23 cellular contexts compared by ENCODE assay signal in genomic region chr6:35388023-35388422, GRCh38. TPM values are rescaled to one million over a fixed set of nuclear protein-coding genes. Genes with fewer than 3 reads are reported as not detected.
DNase-seq lines count a peak whose midpoint lies in the region; ATAC-seq, FAIRE-seq and TF ChIP-seq lines count a peak whose summit lies in the region.
"Had no signal": no experiment of that assay in that cellular context is flagged by ENCODE, and none has a peak within 500 bp of the region (broad histone marks: within the 10 kb centered on the region; RNA-seq: fewer than 3 reads in every experiment).

No MANE protein-coding gene starts in this region.

- H3K9me3 ChIP-seq in BLaER1 (peaks cover 3% of the 10 kb centered on the region), DOHH2 (ENCODE audit: control insufficient read depth, insufficient read depth, low read length) (peaks cover under 1% of the 10 kb centered on the region; the same call in 1 of the 2 replicates), GM12878 (replicated peaks; ENCODE audit: control insufficient read depth, insufficient read depth, low read length) (no peaks in the 10 kb centered on the region; the same call in 2 of the 3 replicates), ascending aorta (no peaks in the 10 kb centered on the region)
- H3K9me3 ChIP-seq: esophagus muscularis mucosa had no signal

- TF ChIP-seq CTCF in DOHH2 (IDR thresholded peaks at IDR 0.05; ENCODE audit: low read depth, low read length, poor library complexity, severe bottlenecking) = no peak
- TF ChIP-seq CTCF in NB4 (IDR thresholded peaks at IDR 0.05; ENCODE audit: low read depth, low read length) = no peak
- no peak for TF ChIP-seq CTCF in GM12878 (IDR thresholded peaks at IDR 0.05 in 2 of 3, conservative IDR thresholded peaks at IDR 0.05 in 1 of 3; ENCODE audit: control insufficient read depth in 2 of 3, extremely low read depth in 1 of 3, insufficient read depth in 1 of 3, low read depth in 3 of 3, low read length in 3 of 3)
- TF ChIP-seq CTCF in ascending aorta (IDR thresholded peaks at IDR 0.05) = no peak

- DNase-seq in NB4 (ENCODE audit: low read depth) (peak; percentile 30), GM12878 (ENCODE audit: low read depth, low spot score) (no peak), ascending aorta (ENCODE audit: low spot score in 2 of 2) (no peak), NCI-H82 treated with DMSO at 0.1 percent for 48 hours (lab: John Stamatoyannopoulos, UW; ENCODE audit: unreplicated experiment) (no peak)
- DNase-seq: ACHN; activated CD4-positive, alpha-beta T cell treated with anti-CD3 and anti-CD28 coated beads, Interleukin-2, amount 10 ng/mL, durations not matched to agents 24 days and 14 days; anterior cingulate cortex; cortex of kidney; foreskin keratinocyte; GOT3; NCI-H2029 treated with DMSO at 0.1 percent for 48 hours; NCI-H526; right cardiac atrium; spleen; T-helper 9 cell had no signal

- H3K9ac ChIP-seq in BLaER1 (no peak overlapping the region), GM12878 (ENCODE audit: control insufficient read depth, insufficient read depth, low read length) (no peak overlapping the region)
- H3K9ac ChIP-seq: parathyroid adenoma had no signal

- H3K27ac ChIP-seq in BLaER1 (no peak overlapping the region), DOHH2 (ENCODE audit: low read depth, low read length) (peak overlapping the region; percentile 54), GM12878 (ENCODE audit: control insufficient read depth, insufficient read depth) (no peak overlapping the region), ascending aorta (no peak overlapping the region)
- H3K27ac ChIP-seq: esophagus muscularis mucosa, foreskin keratinocyte, parathyroid adenoma, spleen had no signal

- H3K27me3 ChIP-seq in BLaER1 (no peaks in the 10 kb centered on the region), DOHH2 (ENCODE audit: control insufficient read depth, low read length) (no peaks in the 10 kb centered on the region), GM12878 (replicated peaks in 1 of 2; ENCODE audit: control insufficient read depth in 2 of 2, insufficient read depth in 2 of 2, low read length in 1 of 2) (no peaks in the 10 kb centered on the region), ascending aorta (no peaks in the 10 kb centered on the region)
- H3K27me3 ChIP-seq: esophagus muscularis mucosa, foreskin keratinocyte, spleen had no signal

- WGBS in GM12878 (ENCODE audit: insufficient coverage, insufficient replicate concordance, low lambda C conversion rate, missing lambda C conversion rate) = 100% methylated on average over 1 of the region's 5 CpGs

- H3K36me3 ChIP-seq in BLaER1 (peaks cover 3% of the 10 kb centered on the region), DOHH2 (ENCODE audit: control insufficient read depth, low read length) (no peaks in the 10 kb centered on the region), GM12878 (ENCODE audit: control insufficient read depth in 2 of 2, insufficient read depth in 2 of 2, low read length in 1 of 2) (no peaks in the 10 kb centered on the region), ascending aorta (no peaks in the 10 kb centered on the region)
- H3K36me3 ChIP-seq: esophagus muscularis mucosa had no signal

- RAD21 ChIA-PET in GM12878 (lab: Charles Lee; ENCODE audit: unreplicated experiment) = no interaction called here

- SMC1A ChIA-PET in GM12878 (lab: Charles Lee; ENCODE audit: uncharacterized antibody, unreplicated experiment) = interaction anchor here (0.7 kb wide), 1 partner anchor 39 kb away, joined by 3 read pairs; no protein-coding TSS in a partner anchor

- H3K4me3 ChIP-seq in BLaER1 (no peak overlapping the region), DOHH2 (ENCODE audit: low read length) (peak overlapping the region; percentile 11; the same call in 1 of the 2 replicates), NB4 (ENCODE audit: low read depth, low read length) (no peak overlapping the region), GM12878 (no peak overlapping the region), ascending aorta (no peak overlapping the region)
- H3K4me3 ChIP-seq: esophagus muscularis mucosa, spleen had no signal

- H3K4me1 ChIP-seq in BLaER1 (peaks cover 38% of the 10 kb centered on the region), DOHH2 (ENCODE audit: control insufficient read depth, low read length) (peaks cover 34% of the 10 kb centered on the region), GM12878 (ENCODE audit: control insufficient read depth, insufficient read depth, low read length) (peaks cover 5% of the 10 kb centered on the region), ascending aorta (peaks cover 0 to 5% of the 10 kb centered on the region in 2 donors)

- ATAC-seq in GM12878 (no peak), HG02938 (IDR thresholded peaks at IDR 0.05; ENCODE audit: unreplicated experiment) (no peak), GM19452 (IDR thresholded peaks at IDR 0.05; ENCODE audit: unreplicated experiment) (no peak)
- ATAC-seq: foreskin keratinocyte, right cardiac atrium, SK-N-SH treated with all-trans-retinoic acid at 6 μM for 48 hours had no signal

- no peak for TF ChIP-seq RAD21 in GM12878 (IDR thresholded peaks at IDR 0.05; ENCODE audit: insufficient read depth, low read depth, low read length)

- intact Hi-C loops in GM12878 (cut with micrococcal nuclease; ENCODE audit: unreplicated experiment) (no loop called here), ascending aorta (cut with DNase I) (no loop called here)

- TF ChIP-seq POLR2A in NB4 (IDR thresholded peaks at IDR 0.05; ENCODE audit: extremely low read depth, insufficient read length) = no peak
- no peak for TF ChIP-seq POLR2A in GM12878 (IDR thresholded peaks at IDR 0.05; ENCODE audit: low read depth, low read length)

- H3K79me2 ChIP-seq in DOHH2 (ENCODE audit: control insufficient read depth, low read length) = no peaks in the 10 kb centered on the region
- no peaks in the 10 kb centered on the region for H3K79me2 ChIP-seq in GM12878 (ENCODE audit: control insufficient read depth, insufficient read depth, low read length)

- no peak for TF ChIP-seq EP300 in GM12878 (IDR thresholded peaks at IDR 0.05; ENCODE audit: borderline replicate concordance in 1 of 2, control insufficient read depth in 1 of 2, low read depth in 2 of 2, low read length in 2 of 2)

- BruUV-seq in GM12878 (replicated peaks; lab: Mats Ljungman, UMichigan) = no TSS peak

- no peaks in the 10 kb centered on the region for H3K9me2 ChIP-seq in DOHH2 (replicated peaks; ENCODE audit: control insufficient read depth, low read length)

- FAIRE-seq in GM12878 (lab: Jason Lieb, UNC) = no peak
- FAIRE-seq: GM12892 had no signal

- in situ Hi-C loops in GM12878 (cut with MboI) = no loop called here

- peaks cover 21% of the 10 kb centered on the region; the same call in 1 of the 2 replicates for H4K20me1 ChIP-seq in BLaER1
- no peaks in the 10 kb centered on the region for H4K20me1 ChIP-seq in DOHH2 (ENCODE audit: control insufficient read depth, insufficient read depth, low read depth, low read length)
- no peaks in the 10 kb centered on the region for H4K20me1 ChIP-seq in GM12878 (ENCODE audit: control insufficient read depth, insufficient read depth)

- CTCF ChIA-PET in GM12878 (lab: Yijun Ruan, JAX) = no interaction called here

- peaks cover 17% of the 10 kb centered on the region for H3F3A ChIP-seq in DOHH2 (ENCODE audit: control insufficient read depth, insufficient read depth)

- no peak overlapping the region for H2AFZ ChIP-seq in GM12878 (ENCODE audit: control insufficient read depth, low read depth, low read length)
- H2AFZ ChIP-seq: parathyroid adenoma had no signal

- H3K4me2 ChIP-seq in BLaER1 (peak overlapping the region; percentile 15), DOHH2 (ENCODE audit: low read length) (peak overlapping the region; percentile 42), GM12878 (ENCODE audit: control insufficient read depth, insufficient read depth) (no peak overlapping the region)

- POLR2A ChIA-PET in GM12878 (lab: Charles Lee) = no interaction called here

TF ChIP-seq in GM12878, 131 proteins besides CTCF, POLR2A, EP300 and RAD21:
- TF ChIP-seq SPI1 (IDR thresholded peaks at IDR 0.05; ENCODE audit: borderline replicate concordance, insufficient read depth, low read depth, low read length) (peak; percentile 39; the same call in 1 of the 2 replicates), ESRRA (IDR thresholded peaks at IDR 0.05; ENCODE audit: low read length) (no peak)

RNA-seq across cellular contexts. Expression of gene PPARD, which starts 45.7 kb away (rescaled TPM):
- total RNA-seq in GM12878 (2013; cell fraction: nucleolus; rRNA removed) = 6.0 and 6.6 TPM in 2 replicates
- total RNA-seq in GM12878 (2014; rRNA removed) (4.5 and 4.9 TPM in 2 replicates), GM12878 (2014; rRNA removed; fragmentation: Illumina TruSeq; extraction: Trizol) (2.8 and 3.2 TPM in 2 replicates), GM12878 (2021) (12.2 and 12.3 TPM in 2 replicates), ascending aorta (21.1 TPM)
- polyA plus RNA-seq in GM12878 (2011; ENCODE audit: low read depth) = 3.6 TPM
- polyA plus RNA-seq in GM12878 (2011; rRNA removed) (3.3 and 5.7 TPM in 2 replicates), GM12878 (2014; fragmentation: Illumina TruSeq; extraction: Trizol) (3.1 and 7.9 TPM in 2 replicates), GM12878 (2014; fragmentation: Nextera tagmentation; extraction: Ambion mirVana) (under 1 TPM; 0.05 to 0.38 TPM), GM12878 (2014; rRNA removed) (12.6 and 14.5 TPM in 2 replicates), GM12878 (2016; fragmentation: Nextera tagmentation; extraction: Ambion mirVana) (1 to 10 TPM; 7.7 to 8.6 TPM)
- polyA plus RNA-seq in GM12878 (2011; cell fraction: cytosol; rRNA removed) = 7.8 and 10.6 TPM in 2 replicates
- polyA plus RNA-seq in GM12878 (2011; cell fraction: nucleus; rRNA removed) = 15.9 and 17.3 TPM in 2 replicates
- 6.9 and 8.9 TPM in 2 replicates for polyA plus RNA-seq in GM12878 (2012)
- polyA minus RNA-seq in GM12878 (2011; rRNA and poly(A)+ RNA removed) = 4.5 and 7.5 TPM in 2 replicates
- 3.2 and 3.7 TPM in 2 replicates for polyA minus RNA-seq in GM12878 (2011; cell fraction: cytosol; rRNA and poly(A)+ RNA removed)
- polyA minus RNA-seq in GM12878 (2011; cell fraction: nucleus; rRNA and poly(A)+ RNA removed) = 2.3 and 3.5 TPM in 2 replicates
